Comparison of ENCODE assay signal across 14 cellular contexts in the genomic region with DNA sequence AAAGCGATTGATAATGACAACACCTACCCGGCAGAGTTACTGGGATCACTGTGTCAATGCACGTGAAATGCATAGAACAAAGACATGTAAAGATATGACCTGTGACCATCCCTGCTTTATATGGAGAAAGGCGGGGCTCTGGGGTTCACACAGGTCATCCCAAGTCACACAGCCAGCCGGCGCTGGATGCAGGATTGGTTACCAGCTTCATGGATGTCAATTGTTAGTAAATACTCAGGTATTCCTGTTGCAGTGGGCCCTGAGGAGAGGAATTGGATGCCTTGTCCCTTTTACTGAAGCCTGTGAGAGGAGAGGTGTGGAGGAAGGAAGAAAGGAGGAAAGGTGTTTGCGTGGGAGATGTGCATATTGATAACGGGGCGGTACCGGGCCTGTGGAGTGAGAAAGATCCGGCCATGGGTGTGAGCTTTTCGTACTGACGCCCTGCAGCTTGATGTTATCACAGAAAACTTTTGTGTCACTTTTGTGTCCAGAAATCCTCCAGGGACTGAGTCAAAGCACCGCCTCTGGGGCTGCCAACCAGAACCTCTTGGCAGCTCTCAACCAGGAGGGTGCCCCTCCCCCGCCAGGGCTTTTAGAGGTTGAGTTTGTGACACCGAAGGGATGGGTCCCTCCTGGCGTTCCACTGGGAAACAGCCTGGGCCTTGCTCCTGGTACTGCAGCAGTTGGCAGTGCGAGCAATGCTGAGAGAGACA.
A peak's percentile ranks its signal among the peaks of the same experiment; 100 is the strongest.
DNase-seq lines count a peak whose midpoint lies in the region; ATAC-seq, FAIRE-seq and TF ChIP-seq lines count a peak whose summit lies in the region.
"Had no signal": no experiment of that assay in that cellular context is flagged by ENCODE, and none has a peak within 500 bp of the region (broad histone marks: within the 10 kb centered on the region; RNA-seq: fewer than 3 reads in every experiment).

No MANE protein-coding gene starts in this region.

- peak overlapping the region in 3 of 4 donors; percentile 44 to 53 (median 52) for H3K27ac ChIP-seq in gastroesophageal sphincter
- H3K27ac ChIP-seq in neural progenitor cell = no peak overlapping the region
- peak overlapping the region; percentile 20 to 49 for H3K27ac ChIP-seq in uterus
- H3K27ac ChIP-seq: cardiac muscle cell, upper lobe of left lung had no signal

- H3K4me3 ChIP-seq in gastroesophageal sphincter (no peak overlapping the region), neural progenitor cell (no peak overlapping the region), uterus (no peak overlapping the region)
- H3K4me3 ChIP-seq: cardiac muscle cell, upper lobe of left lung had no signal

- H3K4me1 ChIP-seq in gastroesophageal sphincter (peaks cover 0 to 44% (median 0%) of the 10 kb centered on the region in 3 donors), neural progenitor cell (peaks cover 15% of the 10 kb centered on the region), uterus (no peaks in the 10 kb centered on the region)

- no peak for TF ChIP-seq POLR2A in gastroesophageal sphincter (IDR thresholded peaks at IDR 0.05)
- no peak for TF ChIP-seq POLR2A in uterus (IDR thresholded peaks at IDR 0.05)
- no peak for TF ChIP-seq POLR2A in GM12891 (IDR thresholded peaks at IDR 0.05; ENCODE audit: low read depth, low read length)

- TF ChIP-seq EP300 in gastroesophageal sphincter (IDR thresholded peaks at IDR 0.05) = no peak

- peak overlapping the region; percentile 100 for H2AFZ ChIP-seq in neural progenitor cell (replicated peaks)

- peak overlapping the region; percentile 43 for H3K27ac Mint-ChIP-seq in neural progenitor cell

- no peak for FAIRE-seq in GM12891 (lab: Jason Lieb, UNC)

- ATAC-seq in gastroesophageal sphincter (no peak), GM18909 (IDR thresholded peaks at IDR 0.05; ENCODE audit: poor library complexity, unreplicated experiment) (no peak), GM19324 (IDR thresholded peaks at IDR 0.05; ENCODE audit: low FRiP score, unreplicated experiment) (no peak)
- ATAC-seq: left lobe of liver had no signal

- H3K4me1 Mint-ChIP-seq in neural progenitor cell = peaks cover 39% of the 10 kb centered on the region

- peaks cover 15% of the 10 kb centered on the region for H3K27me3 Mint-ChIP-seq in neural progenitor cell (ENCODE audit: insufficient read depth, low read depth)

- H3K9me3 ChIP-seq in gastroesophageal sphincter (no peaks in the 10 kb centered on the region), neural progenitor cell (ENCODE audit: low read depth) (no peaks in the 10 kb centered on the region), uterus (no peaks in the 10 kb centered on the region)
- H3K9me3 ChIP-seq: upper lobe of left lung had no signal

- no peaks in the 10 kb centered on the region for H3K36me3 Mint-ChIP-seq in neural progenitor cell

- H3K9me3 Mint-ChIP-seq in neural progenitor cell = peaks cover 8% of the 10 kb centered on the region

- 41 to 71% methylated on average over 9 to 10 of the region's 18 CpGs for WGBS in gastroesophageal sphincter (ENCODE audit: low coverage in 1 of 2), 2 donors

- DNase-seq in stimulated activated CD4-positive, alpha-beta T cell treated with anti-CD3 and anti-CD28 coated beads, Interleukin-15, amount 100 ng/mL, for 24 hours = peak; percentile 6
- DNase-seq in stimulated activated CD4-positive, alpha-beta T cell treated with anti-CD3 and anti-CD28 coated beads, Interleukin-12 subunit alpha, Interleukin-12 subunit beta, amount 100 ng/mL, for 4 hours = no peak
- DNase-seq in neural progenitor cell (ENCODE audit: low spot score) (peak; percentile 33), uterus (no peak), GM12891 (ENCODE audit: insufficient read length, low spot score) (no peak)
- DNase-seq: activated CD4-positive, alpha-beta T cell treated with anti-CD3 and anti-CD28 coated beads, Interleukin-2, amount 50 U/mL, for 1 hour; NCI-H1417; NCI-H69; upper lobe of left lung had no signal

- no peak overlapping the region for H3K9ac ChIP-seq in neural progenitor cell

- H3K4me2 ChIP-seq in neural progenitor cell = peak overlapping the region; percentile 67

- H3K27me3 ChIP-seq in gastroesophageal sphincter (no peaks in the 10 kb centered on the region), neural progenitor cell (no peaks in the 10 kb centered on the region), uterus (no peaks in the 10 kb centered on the region)
- H3K27me3 ChIP-seq: cardiac muscle cell, upper lobe of left lung had no signal

- peaks cover 0 to 99% of the 10 kb centered on the region in 2 donors for H3K36me3 ChIP-seq in gastroesophageal sphincter
- no peaks in the 10 kb centered on the region for H3K36me3 ChIP-seq in neural progenitor cell
- H3K36me3 ChIP-seq in uterus = no peaks in the 10 kb centered on the region
- H3K36me3 ChIP-seq: cardiac muscle cell had no signal

- H3K79me2 ChIP-seq in neural progenitor cell (ENCODE audit: low read depth) = no peaks in the 10 kb centered on the region

- intact Hi-C loops in uterus (cut with DNase I; ENCODE audit: low total_unique reads) = no loop called here

- H4K20me1 ChIP-seq in neural progenitor cell (ENCODE audit: low read depth) = no peaks in the 10 kb centered on the region

- H3F3A ChIP-seq in neural progenitor cell (ENCODE audit: low read depth) = peaks cover 8% of the 10 kb centered on the region

- H3K4me3 Mint-ChIP-seq in neural progenitor cell = peak overlapping the region; percentile 2

- TF ChIP-seq CTCF in gastroesophageal sphincter (IDR thresholded peaks at IDR 0.05) = no peak
- no peak for TF ChIP-seq CTCF in neural progenitor cell (IDR thresholded peaks at IDR 0.05)
- no peak for TF ChIP-seq CTCF in uterus (IDR thresholded peaks at IDR 0.05)

TF ChIP-seq in GM12891, 5 proteins besides CTCF, POLR2A, EP300 and RAD21:
- no peak for TF ChIP-seq SPI1 (IDR thresholded peaks at IDR 0.05; ENCODE audit: low read depth, low read length)
- no peak for TF ChIP-seq POU2F2 (IDR thresholded peaks at IDR 0.05; ENCODE audit: low read depth, low read length)
- no peak for TF ChIP-seq TAF1 (IDR thresholded peaks at IDR 0.05; ENCODE audit: low read depth, low read length)
- TF ChIP-seq PAX5 (IDR thresholded peaks at IDR 0.05; ENCODE audit: insufficient read depth, low read length, severe bottlenecking) = no peak
- TF ChIP-seq POLR2AphosphoS5 (IDR thresholded peaks at IDR 0.05; ENCODE audit: low read depth, low read length) = no peak
TF ChIP-seq in GM12891: peak in this region for 0.

Comparison
In these comparisons a context has a peak if more than half of its experiments do, and no peak if none do; other contexts are left out.
1. DNase-seq: peak in stimulated activated CD4-positive, alpha-beta T cell treated with anti-CD3 and anti-CD28 coated beads, Interleukin-15, amount 100 ng/mL, for 24 hours (single experiment) and neural progenitor cell (single experiment); none in stimulated activated CD4-positive, alpha-beta T cell treated with anti-CD3 and anti-CD28 coated beads, Interleukin-12 subunit alpha, Interleukin-12 subunit beta, amount 100 ng/mL, for 4 hours (single experiment), uterus (0 of 2) and GM12891 (single experiment).